In genomic region chr2:174608866-174609214, GRCh38 we compare ENCODE assay signal across 9 cellular contexts. TPM values are rescaled to one million over a fixed set of nuclear protein-coding genes. Genes with fewer than 3 reads are reported as not detected.
A peak's percentile ranks its signal among the peaks of the same experiment; 100 is the strongest.
DNase-seq lines count a peak whose midpoint lies in the region; ATAC-seq and TF ChIP-seq lines count a peak whose summit lies in the region.
"Had no signal": no experiment of that assay in that cellular context is flagged by ENCODE, and none has a peak within 500 bp of the region (broad histone marks: within the 10 kb centered on the region; RNA-seq: fewer than 3 reads in every experiment).

No MANE protein-coding gene starts in this region.

- no TSS peak for BruUV-seq in OCI-LY7 (replicated peaks; lab: Mats Ljungman, UMichigan)

- H3K9me3 ChIP-seq in BE2C = no peaks in the 10 kb centered on the region
- H3K9me3 ChIP-seq in OCI-LY7 (ENCODE audit: low read length) = no peaks in the 10 kb centered on the region

- intact Hi-C loops in OCI-LY7 (cut with micrococcal nuclease; ENCODE audit: unreplicated experiment) = no loop called here

- H3K4me2 ChIP-seq in OCI-LY7 (ENCODE audit: low read length) = peak overlapping the region; percentile 47

- H3K4me3 ChIP-seq in BE2C (ENCODE audit: low read depth, low read length) (no peak overlapping the region), OCI-LY7 (ENCODE audit: low read depth, low read length, poor library complexity, severe bottlenecking) (peak overlapping the region; percentile 19)

- no peaks in the 10 kb centered on the region for H3K9me2 ChIP-seq in OCI-LY7 (ENCODE audit: insufficient read depth, low read length)

- POLR2A ChIA-PET in OCI-LY7 (lab: Charles Lee) = interaction anchor here (0.9 to 11.0 kb wide), 3 partner anchors 10 to 24 kb away, joined by 3 to 185 read pairs (median 33); partner anchors contain the start of gene WIPF1

- ATAC-seq in GM19023 (IDR thresholded peaks at IDR 0.05; ENCODE audit: unreplicated experiment) (peak; percentile 48), HG02884 (IDR thresholded peaks at IDR 0.05; ENCODE audit: unreplicated experiment) (peak; percentile 27)

- CTCF ChIA-PET in OCI-LY7 (lab: Charles Lee; ENCODE audit: unreplicated experiment) = no interaction called here

- H3K4me1 ChIP-seq in BE2C = peaks cover 26% of the 10 kb centered on the region
- peaks cover 81% of the 10 kb centered on the region for H3K4me1 ChIP-seq in OCI-LY7 (ENCODE audit: insufficient read depth, low read length, poor library complexity, severe bottlenecking)

- H3K27ac ChIP-seq in OCI-LY7 (ENCODE audit: low read depth, low read length, poor library complexity, severe bottlenecking) = peak overlapping the region; percentile 62

- DNase-seq in BE2C = peak; percentile 14
- peak; percentile 34 for DNase-seq in OCI-LY7 (ENCODE audit: low spot score)
- no peak for DNase-seq in HK-2 (ENCODE audit: unreplicated experiment)
- DNase-seq in MV-4-11 (lab: John Stamatoyannopoulos, UW) = no peak
- no peak for DNase-seq in NCI-H510A treated with DMSO at 0.1 percent for 48 hours (lab: John Stamatoyannopoulos, UW)
- no peak for DNase-seq in NCI-H345 treated with DMSO at 0.1 percent for 48 hours (lab: John Stamatoyannopoulos, UW; ENCODE audit: unreplicated experiment)
- DNase-seq: HFFc6 had no signal

- H2AFZ ChIP-seq in OCI-LY7 (ENCODE audit: low read length) = peak overlapping the region; percentile 26; the same call in 1 of the 2 replicates

- no peaks in the 10 kb centered on the region for H3K27me3 ChIP-seq in BE2C

- TF ChIP-seq CTCF in BE2C (IDR thresholded peaks at IDR 0.05; ENCODE audit: low read depth, low read length) (no peak), OCI-LY7 (conservative IDR thresholded peaks at IDR 0.05; ENCODE audit: low read length) (no peak)

- H3K79me2 ChIP-seq in OCI-LY7 (ENCODE audit: insufficient read depth, low read depth, low read length) = peaks cover 18% of the 10 kb centered on the region; the same call in 1 of the 2 replicates

- H4K20me1 ChIP-seq in OCI-LY7 (ENCODE audit: insufficient read depth, low read length) = no peaks in the 10 kb centered on the region

- H3K36me3 ChIP-seq in BE2C (no peaks in the 10 kb centered on the region), OCI-LY7 (ENCODE audit: insufficient read depth, low read length) (peaks cover 5% of the 10 kb centered on the region; the same call in 1 of the 2 replicates)

RNA-seq across cellular contexts. Expression of gene WIPF1, which starts 11.2 kb away (rescaled TPM):
- 7.4 TPM for polyA plus RNA-seq in BE2C (2012; ENCODE audit: insufficient read depth, insufficient read length, low read depth)
- total RNA-seq in OCI-LY7 (2014; rRNA removed; shearing (Covaris generic)) = 22.7 and 27.1 TPM in 2 replicates
- total RNA-seq in OCI-LY7 (2022) = 183 and 192 TPM in 2 replicates

Comparison
In these comparisons a context has a peak if more than half of its experiments do, and no peak if none do; other contexts are left out.
1. DNase-seq: peak in BE2C (single experiment) and OCI-LY7 (single experiment); none in HK-2 (single experiment), MV-4-11 (single experiment), NCI-H510A treated with DMSO at 0.1 percent for 48 hours (single experiment) and NCI-H345 treated with DMSO at 0.1 percent for 48 hours (single experiment).